12 cellular contexts compared by ENCODE assay signal in genomic region chr7:101985646-101986199, GRCh38.
A peak's percentile ranks its signal among the peaks of the same experiment; 100 is the strongest.
DNase-seq lines count a peak whose midpoint lies in the region; ATAC-seq, FAIRE-seq and TF ChIP-seq lines count a peak whose summit lies in the region.
"Had no signal": no experiment of that assay in that cellular context is flagged by ENCODE, and none has a peak within 500 bp of the region (broad histone marks: within the 10 kb centered on the region; RNA-seq: fewer than 3 reads in every experiment).

No MANE protein-coding gene starts in this region.

- POLR2A ChIA-PET in H1 (lab: Charles Lee; ENCODE audit: partially characterized antibody) = interaction anchor here (1.0 to 2.0 kb wide), 2 partner anchors 8 kb away, joined by 3 to 6 read pairs; no protein-coding TSS in a partner anchor

- TF ChIP-seq EP300 in H1 (IDR thresholded peaks at IDR 0.05; ENCODE audit: borderline replicate concordance in 1 of 2, low read depth in 2 of 2, low read length in 2 of 2) = no peak

- H2AK5ac ChIP-seq in H1 (ENCODE audit: low read depth, low read length) = no peak overlapping the region

- intact Hi-C loops in ascending aorta (cut with DNase I) = no loop called here
- intact Hi-C loops in aorta (cut with DNase I) = no loop called here

- peaks cover 14% of the 10 kb centered on the region for H3K36me3 ChIP-seq in DND-41 (ENCODE audit: insufficient read depth, low read length)
- no peaks in the 10 kb centered on the region; a peak in 1 of 8 replicates for H3K36me3 ChIP-seq in H1 (ENCODE audit: control insufficient read depth in 2 of 4, insufficient read depth in 4 of 4, low read length in 3 of 4)
- no peaks in the 10 kb centered on the region for H3K36me3 ChIP-seq in ascending aorta
- H3K36me3 ChIP-seq in aorta (ENCODE audit: control insufficient read depth in 1 of 2, insufficient read depth in 2 of 2, low read length in 1 of 2) = no peaks in the 10 kb centered on the region

- H3K27me3 Mint-ChIP-seq in nephron progenitor cell (ENCODE audit: low read depth, poor library complexity) = peaks cover 2% of the 10 kb centered on the region
- H3K27me3 Mint-ChIP-seq in activated T-cell treated with anti-CD3 and anti-CD28 coated beads, Interleukin-2, amount 50 U/mL, for 4 hours (ENCODE audit: low read depth) = no peaks in the 10 kb centered on the region
- H3K27me3 Mint-ChIP-seq: activated naive CD8-positive, alpha-beta T cell treated with anti-CD3 and anti-CD28 coated beads, Interleukin-2, amount 50 U/mL, for 24 hours had no signal

- H3K23ac ChIP-seq in H1 (ENCODE audit: insufficient read length) = no peak overlapping the region

- no peak overlapping the region for H4K5ac ChIP-seq in H1 (ENCODE audit: insufficient read length, low read depth, low read length)

- peaks cover 42% of the 10 kb centered on the region for H3K4me1 Mint-ChIP-seq in nephron progenitor cell
- peaks cover 10% of the 10 kb centered on the region for H3K4me1 Mint-ChIP-seq in activated T-cell treated with anti-CD3 and anti-CD28 coated beads, Interleukin-2, amount 50 U/mL, for 4 hours (ENCODE audit: low read depth)

- no peak for TF ChIP-seq RAD21 in H1 (IDR thresholded peaks at IDR 0.05 in 1 of 2, conservative IDR thresholded peaks at IDR 0.05 in 1 of 2; ENCODE audit: low read depth in 2 of 2, low read length in 2 of 2)

- ATAC-seq in DND-41 (ENCODE audit: insufficient read depth, low read depth) = no peak
- no peak for ATAC-seq in activated T-cell treated with anti-CD3 and anti-CD28 coated beads, Interleukin-2, amount 50 U/mL, for 4 hours
- no peak for ATAC-seq in aorta (ENCODE audit: low FRiP score)
- ATAC-seq: activated naive CD8-positive, alpha-beta T cell treated with anti-CD3 and anti-CD28 coated beads, Interleukin-2, amount 50 U/mL, for 24 hours had no signal

- TF ChIP-seq POLR2A in H1 (IDR thresholded peaks at IDR 0.05; ENCODE audit: control extremely low read depth in 1 of 2, low read depth in 2 of 2, low read length in 2 of 2) = no peak

- H3K79me1 ChIP-seq in H1 (ENCODE audit: low read depth, low read length) = peaks cover 9% of the 10 kb centered on the region

- H2BK120ac ChIP-seq in H1 (replicated peaks; ENCODE audit: low read depth, low read length) = no peak overlapping the region

- no peaks in the 10 kb centered on the region for H3K27me3 ChIP-seq in DND-41 (ENCODE audit: insufficient read depth, low read length, poor library complexity)
- no peaks in the 10 kb centered on the region for H3K27me3 ChIP-seq in H1 (replicated peaks in 1 of 4; ENCODE audit: control insufficient read depth in 3 of 4, extremely low read depth in 1 of 4, insufficient read depth in 3 of 4, low read length in 3 of 4)
- H3K27me3 ChIP-seq in ascending aorta = no peaks in the 10 kb centered on the region
- no peaks in the 10 kb centered on the region for H3K27me3 ChIP-seq in aorta (ENCODE audit: control insufficient read depth in 1 of 2, insufficient read depth in 2 of 2, low read length in 1 of 2)

- H3K4me2 ChIP-seq in DND-41 (ENCODE audit: insufficient read depth, low read length) (no peak overlapping the region), H1 (ENCODE audit: insufficient read depth in 1 of 2, low read depth in 2 of 2, low read length in 2 of 2) (peak overlapping the region; percentile 18 to 23; a peak in 1 of 4 replicates)

- H4K20me1 ChIP-seq in DND-41 (ENCODE audit: insufficient read depth, low read length) = no peaks in the 10 kb centered on the region
- peaks cover 10% of the 10 kb centered on the region in 2 experiments for H4K20me1 ChIP-seq in H1 (replicated peaks in 1 of 2; ENCODE audit: control insufficient read depth in 1 of 2, insufficient read depth in 2 of 2, low read length in 2 of 2)

- FAIRE-seq in H1 (lab: Jason Lieb, UNC) = no peak

- H3K9ac ChIP-seq in DND-41 (ENCODE audit: low read depth, low read length) (no peak overlapping the region), H1 (replicated peaks in 1 of 4; ENCODE audit: extremely low read depth in 1 of 4, low read depth in 3 of 4, low read length in 3 of 4) (no peak overlapping the region)

- H3K4me1 ChIP-seq in DND-41 (ENCODE audit: insufficient read depth, low read length) = peaks cover 72% of the 10 kb centered on the region
- H3K4me1 ChIP-seq in H1 (replicated peaks in 1 of 4; ENCODE audit: control insufficient read depth in 3 of 4, insufficient read depth in 4 of 4, low read length in 3 of 4) = peaks cover 8 to 22% (median 15%) of the 10 kb centered on the region in 4 experiments
- H3K4me1 ChIP-seq in ascending aorta = peaks cover 0 to 4% of the 10 kb centered on the region in 2 donors
- H3K4me1 ChIP-seq in aorta (ENCODE audit: control insufficient read depth in 1 of 2, insufficient read depth in 2 of 2, low read length in 2 of 2) = peaks cover 0 to 4% of the 10 kb centered on the region in 2 donors

- no peak overlapping the region for H4K91ac ChIP-seq in H1 (replicated peaks; ENCODE audit: insufficient read length, low read length)

- TF ChIP-seq CTCF in DND-41 (IDR thresholded peaks at IDR 0.05; ENCODE audit: borderline replicate concordance, extremely low read depth, low read length, poor library complexity, severe bottlenecking) (no peak), H1 (IDR thresholded peaks at IDR 0.05; ENCODE audit: control extremely low read depth in 1 of 3, insufficient read depth in 1 of 3, low read depth in 1 of 3, low read length in 3 of 3) (no peak), nephron progenitor cell (IDR thresholded peaks at IDR 0.05) (no peak), ascending aorta (IDR thresholded peaks at IDR 0.05) (no peak)

- H2AFZ ChIP-seq in DND-41 (ENCODE audit: low read depth, low read length) (no peak overlapping the region), H1 (ENCODE audit: low read length) (no peak overlapping the region)

- no peak overlapping the region; the same call in 1 of the 2 replicates for H2BK15ac ChIP-seq in H1 (ENCODE audit: low read length)

- H3K4me3 ChIP-seq in DND-41 (ENCODE audit: low read depth in 1 of 2, low read length in 2 of 2) (no peak overlapping the region), H1 (ENCODE audit: extremely low read depth in 1 of 4, insufficient read depth in 2 of 4, low read depth in 3 of 4, low read length in 4 of 4) (no peak overlapping the region), ascending aorta (no peak overlapping the region), aorta (ENCODE audit: low read length in 2 of 2) (no peak overlapping the region)

- H3K79me2 ChIP-seq in DND-41 (ENCODE audit: insufficient read depth, low read length) = peaks cover 86% of the 10 kb centered on the region
- peaks cover 0 to 48% of the 10 kb centered on the region in 2 experiments; a peak in 2 of 4 replicates for H3K79me2 ChIP-seq in H1 (ENCODE audit: control insufficient read depth in 1 of 2, insufficient read depth in 2 of 2, low read length in 2 of 2)

- 47% methylated on average over 8 of the region's 8 CpGs; no CpG with 5 or more reads in 1 of the 2 experiments for WGBS in H1 (ENCODE audit: extremely low coverage in 1 of 2, insufficient coverage in 1 of 2, insufficient read length in 1 of 2, insufficient replicate concordance in 2 of 2, low coverage in 1 of 2, low lambda C conversion rate in 2 of 2, missing lambda C conversion rate in 1 of 2), 2 experiments
- 42 to 44% methylated on average over 8 of the region's 8 CpGs for WGBS in aorta, 2 donors

- DNase-seq in DND-41 (no peak), NCI-H2107 (lab: John Stamatoyannopoulos, UW) (peak; percentile 51), H1 (ENCODE audit: low read depth in 1 of 2, low spot score in 2 of 2) (no peak), nephron progenitor cell (peak; percentile 25), kidney glomerular epithelial cell (lab: John Stamatoyannopoulos, UW) (no peak), ascending aorta (ENCODE audit: low spot score in 2 of 2) (no peak), aorta (no peak)
- DNase-seq in activated T-cell treated with anti-CD3 and anti-CD28 coated beads, Interleukin-2, amount 50 U/mL, for 4 hours = no peak
- DNase-seq: activated naive CD8-positive, alpha-beta T cell treated with anti-CD3 and anti-CD28 coated beads, Interleukin-2, amount 50 U/mL, for 24 hours; NCI-H1092 treated with DMSO at 0.1 percent for 48 hours; NK-92 treated with Interleukin-12 subunit alpha and Interleukin-12 subunit beta, amount 100 ng/mL, for 24 hours; posterior cingulate gyrus had no signal

- peak overlapping the region; percentile 24 for H3K4me3 Mint-ChIP-seq in nephron progenitor cell
- H3K4me3 Mint-ChIP-seq in activated T-cell treated with anti-CD3 and anti-CD28 coated beads, Interleukin-2, amount 50 U/mL, for 4 hours = no peak overlapping the region
- H3K4me3 Mint-ChIP-seq: activated naive CD8-positive, alpha-beta T cell treated with anti-CD3 and anti-CD28 coated beads, Interleukin-2, amount 50 U/mL, for 24 hours had no signal

- no peak overlapping the region for H3K56ac ChIP-seq in H1 (replicated peaks; ENCODE audit: insufficient read length, low read depth, low read length)

- H3K36me3 Mint-ChIP-seq in nephron progenitor cell (ENCODE audit: low read depth) = peaks cover 38% of the 10 kb centered on the region
- H3K36me3 Mint-ChIP-seq in activated T-cell treated with anti-CD3 and anti-CD28 coated beads, Interleukin-2, amount 50 U/mL, for 4 hours (ENCODE audit: insufficient read depth) = peaks cover 5% of the 10 kb centered on the region

- H3K27ac ChIP-seq in DND-41 (ENCODE audit: low read length) (peak overlapping the region; percentile 69), H1 (ENCODE audit: low read depth, low read length) (no peak overlapping the region), ascending aorta (no peak overlapping the region), aorta (ENCODE audit: low read depth in 1 of 2, low read length in 2 of 2) (no peak overlapping the region)

- H3K4ac ChIP-seq in H1 (replicated peaks; ENCODE audit: insufficient read length, low read depth, low read length) = no peak overlapping the region

- H3K23me2 ChIP-seq in H1 (ENCODE audit: low read depth, low read length) = no peaks in the 10 kb centered on the region

- no peak overlapping the region for H2BK20ac ChIP-seq in H1 (ENCODE audit: low read length)

- peak overlapping the region; percentile 92 for H3K27ac Mint-ChIP-seq in nephron progenitor cell
- H3K27ac Mint-ChIP-seq: activated naive CD8-positive, alpha-beta T cell treated with anti-CD3 and anti-CD28 coated beads, Interleukin-2, amount 50 U/mL, for 24 hours had no signal

- CTCF ChIA-PET in H1 (lab: Charles Lee; ENCODE audit: partially characterized antibody) = interaction anchor here (0.6 to 2.2 kb wide), 14 partner anchors 8 to 464 kb away, joined by 3 to 6 read pairs (median 4); no protein-coding TSS in a partner anchor

- H3K14ac ChIP-seq in H1 (ENCODE audit: insufficient read length) = no peak overlapping the region

- H2BK12ac ChIP-seq in H1 (ENCODE audit: low read depth, low read length) = 0 out of 2 replicates have a peak overlapping the region, but pooled peaks have one; percentile 32

- H3K9me3 ChIP-seq in DND-41 (ENCODE audit: insufficient read depth, low read length, severe bottlenecking) (no peaks in the 10 kb centered on the region), H1 (ENCODE audit: insufficient read depth in 2 of 2, low read depth in 1 of 2, low read length in 1 of 2) (0 out of 4 replicates have a peak, but pooled peaks cover 0 to 4% of the 10 kb centered on the region in 2 experiments), ascending aorta (no peaks in the 10 kb centered on the region), aorta (ENCODE audit: control insufficient read depth, low read length) (no peaks in the 10 kb centered on the region)

- no peak overlapping the region for H3K18ac ChIP-seq in H1 (ENCODE audit: extremely low read depth, low read length)

- H4K8ac ChIP-seq in H1 (ENCODE audit: extremely low read depth, insufficient read depth, low read length) = no peak overlapping the region

- 0 out of 2 replicates have a peak overlapping the region, but pooled peaks have one; percentile 20 for H2BK5ac ChIP-seq in H1 (ENCODE audit: low read depth, low read length)

- H3K9me3 Mint-ChIP-seq in nephron progenitor cell = peaks cover 4% of the 10 kb centered on the region
- H3K9me3 Mint-ChIP-seq in activated T-cell treated with anti-CD3 and anti-CD28 coated beads, Interleukin-2, amount 50 U/mL, for 4 hours = no peaks in the 10 kb centered on the region
- H3K9me3 Mint-ChIP-seq: activated naive CD8-positive, alpha-beta T cell treated with anti-CD3 and anti-CD28 coated beads, Interleukin-2, amount 50 U/mL, for 24 hours had no signal

Comparison
In these comparisons a context has a peak if more than half of its experiments do, and no peak if none do; other contexts are left out.
1. DNase-seq: peak in NCI-H2107 (single experiment) and nephron progenitor cell (single experiment); none in DND-41 (single experiment), H1 (0 of 2), kidney glomerular epithelial cell (single experiment), activated T-cell treated with anti-CD3 and anti-CD28 coated beads, Interleukin-2, amount 50 U/mL, for 4 hours (single experiment), ascending aorta (0 of 2) and aorta (0 of 2).